Comparison of ENCODE assay signal across 16 cellular contexts in the genomic region with DNA sequence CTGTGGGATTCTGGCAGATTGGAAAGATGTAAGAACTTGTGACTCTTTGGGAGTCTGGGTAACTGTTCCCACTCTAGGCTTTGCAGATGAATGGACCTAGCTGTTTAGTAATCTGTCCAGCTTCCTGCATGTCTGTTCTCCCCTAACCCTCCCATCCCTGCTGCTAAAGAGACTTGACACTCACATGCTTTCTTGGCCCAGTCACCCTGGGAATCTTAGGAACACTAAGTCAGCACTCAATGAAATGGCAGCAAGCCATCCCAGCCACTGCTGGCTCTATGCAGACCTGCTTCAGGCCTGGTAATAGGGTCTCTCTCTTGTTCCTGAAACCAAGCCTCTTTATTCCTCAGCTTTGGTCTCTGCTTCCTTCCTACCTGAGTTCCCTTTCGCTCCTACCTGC.
DNase-seq lines count a peak whose midpoint lies in the region; ATAC-seq and TF ChIP-seq lines count a peak whose summit lies in the region.
"Had no signal": no experiment of that assay in that cellular context is flagged by ENCODE, and none has a peak within 500 bp of the region (broad histone marks: within the 10 kb centered on the region; RNA-seq: fewer than 3 reads in every experiment).

No MANE protein-coding gene starts in this region.

- H3K36me3 ChIP-seq in adipocyte (ENCODE audit: control insufficient read depth, insufficient read depth, low read length, severe bottlenecking), result no peaks in the 10 kb centered on the region
- H3K36me3 ChIP-seq: ovary had no signal

- ATAC-seq in activated CD4-positive, CD25-positive, alpha-beta regulatory T cell treated with anti-CD3 and anti-CD28 coated beads, Interleukin-2, amount 50 U/mL, for 24 hours, result no peak

- DNase-seq in GM03348 (ENCODE audit: low spot score), result peak; percentile 29
- peak; percentile 24 for DNase-seq in adipocyte (ENCODE audit: low read depth)
- peak; percentile 93 for DNase-seq in fibroblast of the aortic adventitia (ENCODE audit: low read depth)
- peak; percentile 32 for DNase-seq in posterior vena cava (ENCODE audit: low spot score)
- DNase-seq in activated naive CD4-positive, alpha-beta T cell (lab: John Stamatoyannopoulos, UW), result no peak
- DNase-seq in H4 (ENCODE audit: low spot score), result no peak
- no peak for DNase-seq in activated CD4-positive, CD25-positive, alpha-beta regulatory T cell (lab: John Stamatoyannopoulos, UW)
- DNase-seq: activated CD4-positive, alpha-beta T cell treated with anti-CD3 and anti-CD28 coated beads for 4 hours; activated T-cell treated with anti-CD3 and anti-CD28 coated beads, Interleukin-2, amount 50 U/mL, for 1 hour; DMS79; NCI-H187 treated with DMSO at 0.1 percent for 48 hours; NCI-H524 treated with DMSO at 0.1 percent for 48 hours; ovary; T-helper 2 cell had no signal

- intact Hi-C loops in posterior vena cava (cut with DNase I), result no loop called here

- H3K4me3 ChIP-seq in adipocyte (ENCODE audit: low read length) (no peak overlapping the region), fibroblast of the aortic adventitia (ENCODE audit: low read depth, low read length) (no peak overlapping the region)
- H3K4me3 ChIP-seq: esophagus muscularis mucosa, ovary had no signal

- H3K27me3 ChIP-seq in adipocyte (replicated peaks; ENCODE audit: control insufficient read depth, insufficient read depth, low read length), result no peaks in the 10 kb centered on the region
- H3K27me3 ChIP-seq: esophagus muscularis mucosa, ovary had no signal

- H3K4me1 ChIP-seq in adipocyte (ENCODE audit: control insufficient read depth, insufficient read depth, low read length), result peaks cover 23% of the 10 kb centered on the region

- no peaks in the 10 kb centered on the region for H3K9me3 ChIP-seq in adipocyte (ENCODE audit: control insufficient read depth, low read length)
- H3K9me3 ChIP-seq: esophagus muscularis mucosa, ovary had no signal

- TF ChIP-seq CTCF in fibroblast of the aortic adventitia (IDR thresholded peaks at IDR 0.05; ENCODE audit: insufficient read depth, low read length), result no peak

- H3K9ac ChIP-seq in adipocyte (ENCODE audit: low read length), result no peak overlapping the region

Comparison
In these comparisons a context has a peak if more than half of its experiments do, and no peak if none do; other contexts are left out.
1. DNase-seq: peak in GM03348 (single experiment), adipocyte (single experiment), fibroblast of the aortic adventitia (single experiment) and posterior vena cava (single experiment); none in activated naive CD4-positive, alpha-beta T cell (0 of 4), H4 (single experiment) and activated CD4-positive, CD25-positive, alpha-beta regulatory T cell (0 of 4).